ENCODE assay signal across 8 cellular contexts in the genomic region with DNA sequence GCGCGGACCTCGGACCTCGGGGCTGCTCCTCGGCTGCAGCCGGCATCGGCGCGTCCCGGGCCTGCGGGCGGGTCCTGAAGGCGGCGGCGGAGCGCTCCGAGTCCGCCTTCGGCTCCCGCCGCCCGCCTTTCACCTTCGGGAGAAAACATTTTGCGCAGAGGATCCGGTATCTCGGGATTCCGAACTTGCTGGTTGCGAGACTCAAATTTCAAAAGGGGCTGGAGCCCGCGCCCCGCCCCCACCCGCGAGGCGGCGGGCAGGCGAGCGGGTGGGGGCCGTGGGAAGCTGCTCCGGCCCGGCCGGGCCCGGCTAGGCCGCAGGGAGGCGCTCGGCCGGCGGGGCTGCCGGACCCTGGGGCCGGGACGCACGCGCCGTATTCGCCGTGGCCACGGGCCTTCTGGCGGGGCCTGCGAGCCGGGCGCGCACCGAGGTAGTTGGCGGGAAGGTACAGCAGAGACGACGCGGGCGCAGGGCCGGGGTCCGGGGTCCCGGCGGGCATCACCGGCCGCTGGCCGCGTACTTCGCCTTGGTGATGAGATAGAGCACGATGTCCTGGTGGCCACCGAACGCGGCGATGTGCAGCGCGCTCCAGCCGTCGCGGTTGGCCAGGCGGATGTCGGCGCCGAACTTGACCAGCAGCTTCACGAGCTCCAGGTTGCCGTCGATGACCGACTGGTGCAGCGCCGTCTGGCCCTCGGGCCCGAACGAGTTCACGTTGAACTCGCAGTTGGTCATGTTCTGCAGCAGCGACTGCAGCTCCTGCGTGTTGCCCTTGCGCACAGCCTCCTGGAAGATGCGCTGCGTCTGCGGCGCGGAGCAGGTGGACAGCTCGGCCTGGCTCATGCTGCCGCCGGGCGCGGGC. TPM values are rescaled to one million over a fixed set of nuclear protein-coding genes. Genes with fewer than 3 reads are reported as not detected.
DNase-seq lines count a peak whose midpoint lies in the region; ATAC-seq, FAIRE-seq and TF ChIP-seq lines count a peak whose summit lies in the region.

No MANE protein-coding gene starts in this region.

- peaks cover 0 to 81% (median 35%) of the 10 kb centered on the region in 3 donors for H3K4me1 ChIP-seq in gastroesophageal sphincter
- H3K4me1 ChIP-seq in pancreas: peaks cover 28 to 48% (median 39%) of the 10 kb centered on the region in 3 donors

- H3K4me3 ChIP-seq in gastroesophageal sphincter (peak overlapping the region; percentile 28 to 57), pancreas (peak overlapping the region; percentile 39 to 70 (median 54))

- no peak for TF ChIP-seq POLR2A in gastroesophageal sphincter (IDR thresholded peaks at IDR 0.05)

- CTCF ChIA-PET in activated CD8-positive, alpha-beta memory T cell treated with anti-CD3 and anti-CD28 coated beads, Interleukin-2, amount 10 ng/mL, durations not matched to agents 7 days and 5 days (lab: Charles Lee): interaction anchor here (0.6 to 3.3 kb wide), 22 partner anchors 8 to 255 kb away, joined by 3 to 15 read pairs (median 4); a partner anchor contains a TSS

- 0% methylated on average over 19 of the region's 114 CpGs; no CpG with 5 or more reads in 1 of the 2 donors for WGBS in gastroesophageal sphincter (ENCODE audit: low coverage in 1 of 2), 2 donors
- 0 to 1% methylated on average over 91 to 114 of the region's 114 CpGs for whole genome bisulfite sequencing in pancreas, 2 donors

- DNase-seq in D721Med (ENCODE audit: insufficient read length, low spot score) (no peak), GM19239 (ENCODE audit: insufficient read length, low spot score) (no peak), Kasumi-1 (lab: John Stamatoyannopoulos, UW) (peak; percentile 23 to 38), pancreas (peak; percentile 55 to 89 (median 78)), GF-D8 (lab: John Stamatoyannopoulos, UW) (no peak)
- no peak for DNase-seq in activated CD8-positive, alpha-beta memory T cell treated with anti-CD3 and anti-CD28 coated beads, Interleukin-2, amount 10 ng/mL, durations not matched to agents 7 days and 5 days
- no peak for DNase-seq in NK-92 treated with Interleukin-12 subunit alpha and Interleukin-12 subunit beta, amount 100 ng/mL, for 24 hours (lab: John Stamatoyannopoulos, UW)

- TF ChIP-seq CTCF in D721Med (IDR thresholded peaks at IDR 0.05; ENCODE audit: insufficient read depth, missing control alignments) (peak; percentile 6), gastroesophageal sphincter (IDR thresholded peaks at IDR 0.05) (peak in 1 of 4 experiments; percentile 10), pancreas (IDR thresholded peaks at IDR 0.05) (no peak)

- no peaks in the 10 kb centered on the region for H3K36me3 Mint-ChIP-seq in activated CD8-positive, alpha-beta memory T cell treated with anti-CD3 and anti-CD28 coated beads, Interleukin-2, amount 10 ng/mL, durations not matched to agents 7 days and 5 days

- no peak for FAIRE-seq in D721Med (lab: Jason Lieb, UNC)
- peak; percentile 4 for FAIRE-seq in GM19239 (lab: Jason Lieb, UNC)
- no peak for FAIRE-seq in pancreas (lab: Jason Lieb, UNC)

- no peaks in the 10 kb centered on the region for H3K9me3 Mint-ChIP-seq in activated CD8-positive, alpha-beta memory T cell treated with anti-CD3 and anti-CD28 coated beads, Interleukin-2, amount 10 ng/mL, durations not matched to agents 7 days and 5 days (ENCODE audit: low read depth)

- peak; percentile 20 for ATAC-seq in activated CD8-positive, alpha-beta memory T cell treated with anti-CD3 and anti-CD28 coated beads, Interleukin-2, amount 10 ng/mL, durations not matched to agents 7 days and 5 days
- ATAC-seq in gastroesophageal sphincter: no peak
- ATAC-seq in pancreas: peak; percentile 4 to 40 (median 27)

- no peaks in the 10 kb centered on the region for H3K36me3 ChIP-seq in gastroesophageal sphincter
- H3K36me3 ChIP-seq in pancreas: no peaks in the 10 kb centered on the region

- no peak overlapping the region for H3K27ac Mint-ChIP-seq in activated CD8-positive, alpha-beta memory T cell treated with anti-CD3 and anti-CD28 coated beads, Interleukin-2, amount 10 ng/mL, durations not matched to agents 7 days and 5 days

- no peak for TF ChIP-seq EP300 in gastroesophageal sphincter (IDR thresholded peaks at IDR 0.05)

- peaks cover 17% of the 10 kb centered on the region for H3K4me1 Mint-ChIP-seq in activated CD8-positive, alpha-beta memory T cell treated with anti-CD3 and anti-CD28 coated beads, Interleukin-2, amount 10 ng/mL, durations not matched to agents 7 days and 5 days

- H3K27me3 Mint-ChIP-seq in activated CD8-positive, alpha-beta memory T cell treated with anti-CD3 and anti-CD28 coated beads, Interleukin-2, amount 10 ng/mL, durations not matched to agents 7 days and 5 days: peaks cover 38% of the 10 kb centered on the region

- H3K27me3 ChIP-seq in gastroesophageal sphincter: peaks cover 92% of the 10 kb centered on the region
- no peaks in the 10 kb centered on the region for H3K27me3 ChIP-seq in pancreas

- intact Hi-C loops in pancreas (cut with DNase I): loop anchor here in 1 of 3 donors (5.0 kb wide), 1 partner anchor 106 kb away; no protein-coding TSS in a partner anchor

- H3K27ac ChIP-seq in gastroesophageal sphincter (peak overlapping the region in 3 of 4 donors; percentile 67 to 78 (median 70)), pancreas (peak overlapping the region; percentile 70 to 87 (median 77))

- no peaks in the 10 kb centered on the region for H3K9me3 ChIP-seq in gastroesophageal sphincter
- no peaks in the 10 kb centered on the region for H3K9me3 ChIP-seq in pancreas

- H3K4me3 Mint-ChIP-seq in activated CD8-positive, alpha-beta memory T cell treated with anti-CD3 and anti-CD28 coated beads, Interleukin-2, amount 10 ng/mL, durations not matched to agents 7 days and 5 days: peak overlapping the region; percentile 70

RNA-seq across cellular contexts. Expression of a gene that starts 0.8 kb away (rescaled TPM):
- 1 to 10 TPM; 1.6 to 4.5 TPM for total RNA-seq in activated CD8-positive, alpha-beta memory T cell treated with anti-CD3 and anti-CD28 coated beads, Interleukin-2, amount 10 ng/mL, durations not matched to agents 7 days and 5 days
- total RNA-seq in gastroesophageal sphincter (10 to 100 TPM in 1 of 4 donors, 1 to 10 TPM in 3; 3.8 to 11.3 (median 4.3) TPM), pancreas (10 to 100 TPM in 4 of 6 donors, 1 to 10 TPM in 2; 7.5 to 23.4 (median 13.6) TPM)
- polyA plus RNA-seq in pancreas: 1 to 10 TPM; 1.3 to 2.7 TPM

RNA-seq across cellular contexts. Expression of a gene that starts 23.8 kb away (rescaled TPM):
- total RNA-seq in activated CD8-positive, alpha-beta memory T cell treated with anti-CD3 and anti-CD28 coated beads, Interleukin-2, amount 10 ng/mL, durations not matched to agents 7 days and 5 days: 10 to 100 TPM; 10.9 to 13.3 TPM
- total RNA-seq in gastroesophageal sphincter (1 to 10 TPM; 4.7 to 7.4 (median 6.9) TPM), pancreas (1 to 10 TPM; 2.5 to 6.8 (median 4.3) TPM)
- 1 to 10 TPM; 1.4 to 3.0 TPM for polyA plus RNA-seq in pancreas

RNA-seq across cellular contexts. Expression of a gene that starts 46.2 kb away (rescaled TPM):
- total RNA-seq in activated CD8-positive, alpha-beta memory T cell treated with anti-CD3 and anti-CD28 coated beads, Interleukin-2, amount 10 ng/mL, durations not matched to agents 7 days and 5 days: 10 to 100 TPM; 70.8 to 75.3 TPM
- total RNA-seq in gastroesophageal sphincter: 10 to 100 TPM; 36.9 to 58.8 (median 45.2) TPM
- 10 to 100 TPM; 22.3 to 34.0 (median 29.0) TPM for total RNA-seq in pancreas
- polyA plus RNA-seq in pancreas: 10 to 100 TPM; 28.7 to 34.2 TPM

RNA-seq across cellular contexts. Expression of a gene that starts 50.2 kb away (rescaled TPM):
- total RNA-seq in activated CD8-positive, alpha-beta memory T cell treated with anti-CD3 and anti-CD28 coated beads, Interleukin-2, amount 10 ng/mL, durations not matched to agents 7 days and 5 days: not detected
- total RNA-seq in gastroesophageal sphincter: not detected
- total RNA-seq in pancreas: not detected
- polyA plus RNA-seq in pancreas: under 1 TPM in 1 of 2 donors, not detected in 1; 0.23 TPM

Comparison
In these comparisons a context has a peak if more than half of its experiments do, and no peak if none do; other contexts are left out.
1. DNase-seq: peak in Kasumi-1 (2 of 2) and pancreas (6 of 6); none in D721Med (single experiment), GM19239 (single experiment), activated CD8-positive, alpha-beta memory T cell treated with anti-CD3 and anti-CD28 coated beads, Interleukin-2, amount 10 ng/mL, durations not matched to agents 7 days and 5 days (single experiment), GF-D8 (single experiment) and NK-92 treated with Interleukin-12 subunit alpha and Interleukin-12 subunit beta, amount 100 ng/mL, for 24 hours (single experiment).